Comparison of ENCODE assay signal across 21 cellular contexts in genomic region chr12:27201169-27201568, GRCh38. TPM values are rescaled to one million over a fixed set of nuclear protein-coding genes. Genes with fewer than 3 reads are reported as not detected.
DNase-seq lines count a peak whose midpoint lies in the region; ATAC-seq, FAIRE-seq and TF ChIP-seq lines count a peak whose summit lies in the region.
"Had no signal": no experiment of that assay in that cellular context is flagged by ENCODE, and none has a peak within 500 bp of the region (broad histone marks: within the 10 kb centered on the region; RNA-seq: fewer than 3 reads in every experiment).

No MANE protein-coding gene starts in this region.

- H3K9ac ChIP-seq in K562 (ENCODE audit: insufficient read depth in 1 of 2, low read depth in 2 of 2, low read length in 2 of 2) = no peak overlapping the region
- H3K9ac ChIP-seq: BLaER1 had no signal

- H3K36me3 ChIP-seq in K562 (ENCODE audit: control insufficient read depth, insufficient read depth, low read length) (no peaks in the 10 kb centered on the region), PC-9 (ENCODE audit: low read depth) (no peaks in the 10 kb centered on the region)
- H3K36me3 ChIP-seq: BLaER1 had no signal

- in situ Hi-C loops in G401 (cut with HindIII; ENCODE audit: low sequenced_read_pairs) = no loop called here
- in situ Hi-C loops in K562 (cut with MboI) = no loop called here

- no peak overlapping the region for H3K27ac Mint-ChIP-seq in activated T-helper 1 cell treated with anti-CD3 and anti-CD28 coated beads, Interleukin-12 subunit alpha, Interleukin-12 subunit beta, Interleukin-2, Interleukin-4 antibody, amounts not matched to agents 30 ng/mL and 10 ng/mL and 1 ng/mL, durations not matched to agents 14 hours and 24 hours and 36 hours
- H3K27ac Mint-ChIP-seq: CD4-positive, alpha-beta memory T cell; GM23338 had no signal

- WGBS in K562 (ENCODE audit: insufficient coverage, low coverage, missing lambda C conversion rate) = 0% methylated on average over 1 of the region's 1 CpG
- 31% methylated on average over 1 of the region's 1 CpG for WGBS in right cardiac atrium

- no peak overlapping the region for H3K27ac ChIP-seq in K562 (ENCODE audit: extremely low read depth, low read depth, low read length)
- no peak overlapping the region for H3K27ac ChIP-seq in right cardiac atrium (ENCODE audit: low read length)
- H3K27ac ChIP-seq in PC-9 = no peak overlapping the region
- H3K27ac ChIP-seq: A549, BLaER1 had no signal

- H3K79me2 ChIP-seq in K562 (ENCODE audit: control insufficient read depth, insufficient read depth, low read length) = no peaks in the 10 kb centered on the region
- H3K79me2 ChIP-seq in PC-9 (ENCODE audit: low read depth) = no peaks in the 10 kb centered on the region

- TF ChIP-seq POLR2A in K562 (conservative IDR thresholded peaks at IDR 0.05) = no peak

- H2AFZ ChIP-seq in K562 (ENCODE audit: low read depth, low read length) (no peak overlapping the region), PC-9 (no peak overlapping the region; the same call in 1 of the 2 replicates)
- H2AFZ ChIP-seq: GM23338 had no signal

- no TSS peak for BruUV-seq in K562 (replicated peaks; lab: Mats Ljungman, UMichigan)
- BruUV-seq in PC-9 (replicated peaks; lab: Mats Ljungman, UMichigan) = no TSS peak

- H3K9me2 ChIP-seq in PC-9 (ENCODE audit: insufficient read depth) = no peaks in the 10 kb centered on the region

- no peaks in the 10 kb centered on the region for H3K27me3 Mint-ChIP-seq in activated T-helper 1 cell treated with anti-CD3 and anti-CD28 coated beads, Interleukin-12 subunit alpha, Interleukin-12 subunit beta, Interleukin-2, Interleukin-4 antibody, amounts not matched to agents 30 ng/mL and 10 ng/mL and 1 ng/mL, durations not matched to agents 14 hours and 24 hours and 36 hours (ENCODE audit: insufficient read depth)
- H3K27me3 Mint-ChIP-seq: CD4-positive, alpha-beta memory T cell had no signal

- intact Hi-C loops in K562 (cut with micrococcal nuclease) (no loop called here), right cardiac atrium (cut with DNase I) (no loop called here), PC-9 (cut with micrococcal nuclease; ENCODE audit: unreplicated experiment) (no loop called here)
- intact Hi-C loops in activated T-helper 1 cell treated with anti-CD3 and anti-CD28 coated beads, Interleukin-12 subunit alpha, Interleukin-12 subunit beta, Interleukin-2, Interleukin-4 antibody, amounts not matched to agents 30 ng/mL and 10 ng/mL and 1 ng/mL, durations not matched to agents 14 hours and 24 hours and 36 hours (cut with micrococcal nuclease) = no loop called here

- CTCF ChIA-PET in K562 (lab: Yijun Ruan, JAX; ENCODE audit: low intra/inter-chr PET ratio) (no interaction called here), GM10248 (lab: Yijun Ruan, JAX) (interaction anchor here (0.7 to 6.2 kb wide), 6 partner anchors 8 to 322 kb away, joined by 3 to 26 read pairs (median 3); no protein-coding TSS in a partner anchor), PC-9 (lab: Charles Lee) (no interaction called here)

- no peaks in the 10 kb centered on the region for H3F3A ChIP-seq in PC-9 (ENCODE audit: insufficient read depth, low read depth)

- DNase-seq in G401 (ENCODE audit: low spot score) (peak; percentile 46), K562 (ENCODE audit: extremely low read depth in 1 of 4, low spot score in 3 of 4) (no peak), fibroblast of the aortic adventitia (ENCODE audit: low read depth) (peak; percentile 71), right cardiac atrium (no peak), GM10248 (ENCODE audit: extremely low spot score) (no peak), PC-9 (no peak)
- no peak for DNase-seq in activated T-helper 1 cell treated with anti-CD3 and anti-CD28 coated beads, Interleukin-12 subunit alpha, Interleukin-12 subunit beta, Interleukin-2, Interleukin-4 antibody, amounts not matched to agents 30 ng/mL and 10 ng/mL and 1 ng/mL, durations not matched to agents 14 hours and 24 hours and 36 hours (ENCODE audit: low spot score)
- DNase-seq: CD4-positive, alpha-beta memory T cell; DMS153; GF-D8; HCEC 1CT; NCI-H1092 treated with DMSO at 0.1 percent for 48 hours; NCI-H146; NCI-H2029 treated with DMSO at 0.1 percent for 48 hours; SHP77 had no signal

- H3K4me2 ChIP-seq in K562 (ENCODE audit: insufficient read depth, low read length) = no peak overlapping the region
- H3K4me2 ChIP-seq in PC-9 = no peak overlapping the region
- H3K4me2 ChIP-seq: A549, BLaER1 had no signal

- H3K4me3 ChIP-seq in K562 (no peak overlapping the region), fibroblast of the aortic adventitia (ENCODE audit: low read depth, low read length) (no peak overlapping the region), right cardiac atrium (ENCODE audit: low read length) (no peak overlapping the region), PC-9 (no peak overlapping the region)
- H3K4me3 ChIP-seq: A549, BLaER1, GM23338 had no signal

- no peak for TF ChIP-seq RAD21 in K562 (CRISPR knock-in tag; conservative IDR thresholded peaks at IDR 0.05 in 1 of 2, IDR thresholded peaks at IDR 0.05 in 1 of 2)

- no peak for ATAC-seq in K562
- ATAC-seq in right cardiac atrium = peak; percentile 22 to 69
- ATAC-seq in HG03045 (IDR thresholded peaks at IDR 0.05; ENCODE audit: unreplicated experiment) = no peak
- ATAC-seq: A549, GM23338 had no signal

- FAIRE-seq in K562 (lab: Jason Lieb, UNC) = no peak
- FAIRE-seq: A549, GM12892, RCC 7860 had no signal

- peaks cover 20% of the 10 kb centered on the region for H3K4me1 Mint-ChIP-seq in activated T-helper 1 cell treated with anti-CD3 and anti-CD28 coated beads, Interleukin-12 subunit alpha, Interleukin-12 subunit beta, Interleukin-2, Interleukin-4 antibody, amounts not matched to agents 30 ng/mL and 10 ng/mL and 1 ng/mL, durations not matched to agents 14 hours and 24 hours and 36 hours (ENCODE audit: low read depth)
- H3K4me1 Mint-ChIP-seq: CD4-positive, alpha-beta memory T cell had no signal

- H3K9me3 Mint-ChIP-seq in activated T-helper 1 cell treated with anti-CD3 and anti-CD28 coated beads, Interleukin-12 subunit alpha, Interleukin-12 subunit beta, Interleukin-2, Interleukin-4 antibody, amounts not matched to agents 30 ng/mL and 10 ng/mL and 1 ng/mL, durations not matched to agents 14 hours and 24 hours and 36 hours = no peaks in the 10 kb centered on the region
- H3K9me3 Mint-ChIP-seq: GM23338 had no signal

- peaks cover 1% of the 10 kb centered on the region for H3K36me3 Mint-ChIP-seq in activated T-helper 1 cell treated with anti-CD3 and anti-CD28 coated beads, Interleukin-12 subunit alpha, Interleukin-12 subunit beta, Interleukin-2, Interleukin-4 antibody, amounts not matched to agents 30 ng/mL and 10 ng/mL and 1 ng/mL, durations not matched to agents 14 hours and 24 hours and 36 hours (ENCODE audit: low read depth)
- H3K36me3 Mint-ChIP-seq: CD4-positive, alpha-beta memory T cell had no signal

- H4K20me1 ChIP-seq in K562 (replicated peaks; ENCODE audit: control insufficient read depth, insufficient read depth, low read length) (0 out of 2 replicates have a peak, but pooled peaks cover 2% of the 10 kb centered on the region), PC-9 (ENCODE audit: insufficient read depth) (no peaks in the 10 kb centered on the region)
- H4K20me1 ChIP-seq: BLaER1 had no signal

- POLR2A ChIA-PET in K562 (lab: Yijun Ruan, JAX) = no interaction called here
- POLR2A ChIA-PET in GM10248 (lab: Yijun Ruan, JAX) = no interaction called here
- POLR2A ChIA-PET in PC-9 (lab: Charles Lee; ENCODE audit: unreplicated experiment) = no interaction called here

- TF ChIP-seq CTCF in K562 (IDR thresholded peaks at IDR 0.05 in 2 of 3, conservative IDR thresholded peaks at IDR 0.05 in 1 of 3; ENCODE audit: insufficient read depth in 2 of 3, low read depth in 1 of 3, low read length in 3 of 3) (no peak), fibroblast of the aortic adventitia (IDR thresholded peaks at IDR 0.05; ENCODE audit: insufficient read depth, low read length) (no peak), GM10248 (IDR thresholded peaks at IDR 0.05; ENCODE audit: control extremely low read depth, extremely low read depth, low read depth, missing control alignments) (no peak), PC-9 (conservative IDR thresholded peaks at IDR 0.05) (no peak)

- no peak overlapping the region for H3K4me3 Mint-ChIP-seq in activated T-helper 1 cell treated with anti-CD3 and anti-CD28 coated beads, Interleukin-12 subunit alpha, Interleukin-12 subunit beta, Interleukin-2, Interleukin-4 antibody, amounts not matched to agents 30 ng/mL and 10 ng/mL and 1 ng/mL, durations not matched to agents 14 hours and 24 hours and 36 hours
- H3K4me3 Mint-ChIP-seq: CD4-positive, alpha-beta memory T cell; GM23338 had no signal

- peaks cover 0 to 9% of the 10 kb centered on the region in 2 experiments; a peak in 2 of 5 replicates for H3K27me3 ChIP-seq in K562 (ENCODE audit: control insufficient read depth in 2 of 2, insufficient read depth in 2 of 2, low read length in 2 of 2)
- no peaks in the 10 kb centered on the region for H3K27me3 ChIP-seq in right cardiac atrium (ENCODE audit: control insufficient read depth, insufficient read depth)
- no peaks in the 10 kb centered on the region for H3K27me3 ChIP-seq in PC-9 (ENCODE audit: insufficient read depth, low read depth)
- H3K27me3 ChIP-seq: BLaER1 had no signal

- H3K9me3 ChIP-seq in K562 (replicated peaks; ENCODE audit: control insufficient read depth, insufficient read depth, low read depth, low read length) (no peaks in the 10 kb centered on the region), right cardiac atrium (ENCODE audit: control insufficient read depth, low read length) (no peaks in the 10 kb centered on the region), PC-9 (ENCODE audit: insufficient read depth, low read depth) (no peaks in the 10 kb centered on the region)
- H3K9me3 ChIP-seq: A549, BLaER1 had no signal

- H3K9me1 ChIP-seq in K562 (ENCODE audit: control insufficient read depth, insufficient read depth, low read length) = no peaks in the 10 kb centered on the region

- no peak for TF ChIP-seq EP300 in K562 (IDR thresholded peaks at IDR 0.05; ENCODE audit: low read length)

- H3K4me1 ChIP-seq in K562 (replicated peaks in 1 of 2; ENCODE audit: control insufficient read depth in 2 of 2, insufficient read depth in 2 of 2, low read length in 2 of 2) = no peaks in the 10 kb centered on the region
- H3K4me1 ChIP-seq in right cardiac atrium (ENCODE audit: control insufficient read depth, insufficient read depth, low read length) = peaks cover 2% of the 10 kb centered on the region
- no peaks in the 10 kb centered on the region for H3K4me1 ChIP-seq in PC-9 (replicated peaks; ENCODE audit: insufficient read depth)
- H3K4me1 ChIP-seq: A549, BLaER1 had no signal

RNA-seq across cellular contexts. Expression of gene STK38L, which starts 42.9 kb away (rescaled TPM):
- 6.3 and 13.9 TPM in 2 replicates for total RNA-seq in G401 (2014; rRNA removed; shearing (Covaris generic))
- total RNA-seq in K562 (2011; cell fraction: chromatin; rRNA removed; ENCODE audit: low replicate concordance) = 3.1 and 7.4 TPM in 2 replicates
- total RNA-seq in K562 (2011; cell fraction: nucleolus; rRNA removed) = 0.50 and 0.53 TPM in 2 replicates
- 1.4 and 2.2 TPM in 2 replicates for total RNA-seq in K562 (2011; cell fraction: nucleoplasm; rRNA removed)
- total RNA-seq in K562 (2014; rRNA removed) = 6.0 and 7.0 TPM in 2 replicates
- 9.2 and 10.6 TPM in 2 replicates for total RNA-seq in K562 (2014; rRNA removed; fragmentation: Illumina TruSeq; extraction: Trizol)
- total RNA-seq in K562 (2015; rRNA removed; fragmentation: Illumina TruSeq; extraction: Trizol) = 5.9 and 7.9 TPM in 2 replicates
- 9.2 and 9.3 TPM in 2 replicates for total RNA-seq in K562 (2021)
- 2.9 and 6.8 TPM in 2 replicates for polyA plus RNA-seq in K562 (2011; rRNA removed)
- polyA plus RNA-seq in K562 (2011; cell fraction: cytosol; rRNA removed) = 0.94 and 1.0 TPM in 2 replicates
- 1.6 and 2.0 TPM in 2 replicates for polyA plus RNA-seq in K562 (2011; cell fraction: nucleus; rRNA removed)
- 4.4 and 5.0 TPM in 2 replicates for polyA plus RNA-seq in K562 (2012)
- 7.1 and 10.7 TPM in 2 replicates for polyA plus RNA-seq in K562 (2014; fragmentation: Illumina TruSeq; extraction: Trizol)
- polyA plus RNA-seq in K562 (2014; fragmentation: Nextera tagmentation; extraction: Ambion mirVana) = 1 to 10 TPM; 2.6 to 3.2 TPM
- polyA plus RNA-seq in K562 (2014; rRNA removed) = 6.9 and 8.1 TPM in 2 replicates
- polyA minus RNA-seq in K562 (2011; rRNA and poly(A)+ RNA removed) = 5.1 and 6.9 TPM in 2 replicates
- 2.9 and 6.6 TPM in 2 replicates for polyA minus RNA-seq in K562 (2011; cell fraction: cytosol; rRNA and poly(A)+ RNA removed)
- 1.5 and 1.7 TPM in 2 replicates for polyA minus RNA-seq in K562 (2011; cell fraction: nucleus; rRNA and poly(A)+ RNA removed)
- total RNA-seq in fibroblast of the aortic adventitia (ENCODE audit: low replicate concordance) = 25.9 and 33.6 TPM in 2 replicates
- 100 to 1,000 TPM in 1 of 4 donors, 10 to 100 TPM in 3; 59.1 to 160 (median 63.7) TPM for total RNA-seq in right cardiac atrium
- polyA plus RNA-seq in right cardiac atrium = 19.5 TPM
- total RNA-seq in PC-9 (2021) = 34.7 and 40.0 TPM in 2 replicates
- total RNA-seq in activated T-helper 1 cell treated with anti-CD3 and anti-CD28 coated beads, Interleukin-12 subunit alpha, Interleukin-12 subunit beta, Interleukin-2, Interleukin-4 antibody, amounts not matched to agents 30 ng/mL and 10 ng/mL and 1 ng/mL, durations not matched to agents 14 hours and 24 hours and 36 hours = 20.5 and 23.3 TPM in 2 replicates

Comparison
In these comparisons a context has a peak if more than half of its experiments do, and no peak if none do; other contexts are left out.
1. DNase-seq: peak in G401 (single experiment) and fibroblast of the aortic adventitia (single experiment); none in K562 (0 of 4), right cardiac atrium (0 of 3), GM10248 (single experiment), PC-9 (0 of 2) and activated T-helper 1 cell treated with anti-CD3 and anti-CD28 coated beads, Interleukin-12 subunit alpha, Interleukin-12 subunit beta, Interleukin-2, Interleukin-4 antibody, amounts not matched to agents 30 ng/mL and 10 ng/mL and 1 ng/mL, durations not matched to agents 14 hours and 24 hours and 36 hours (single experiment).
2. ATAC-seq: peak in right cardiac atrium (2 of 2); none in K562 (single experiment) and HG03045 (single experiment).